ENCODE assay signal across 24 cellular contexts in genomic region chr2:66198873-66199272, GRCh38.
"Had no signal": no experiment of that assay in that cellular context is flagged by ENCODE, and none has a peak within 500 bp of the region (broad histone marks: within the 10 kb centered on the region; RNA-seq: fewer than 3 reads in every experiment).

No MANE protein-coding gene starts in this region.

- ATAC-seq: left ventricle myocardium superior; right lobe of liver; stimulated activated naive CD8-positive, alpha-beta T cell treated with anti-CD3 and anti-CD28 coated beads, Interleukin-15, Interleukin-2, amounts not matched to agents 100 U/mL and 50 U/mL, for 24 hours had no signal

- DNase-seq: activated CD4-positive, alpha-beta memory T cell treated with anti-CD3 and anti-CD28 coated beads, Interleukin-2, amount 10 ng/mL, durations not matched to agents 7 days and 5 days; activated CD4-positive, alpha-beta T cell treated with anti-CD3 and anti-CD28 coated beads for 1 hour; activated CD4-positive, alpha-beta T cell treated with anti-CD3 and anti-CD28 coated beads, Interleukin-2, amount 10 ng/mL, durations not matched to agents 7 days and 5 days; activated CD8-positive, alpha-beta memory T cell treated with anti-CD3 and anti-CD28 coated beads, Interleukin-2, amount 50 U/mL, for 48 hours; activated gamma-delta T cell treated with Interleukin-2 at 50 U/mL for 16 hours; activated naive CD4-positive, alpha-beta T cell treated with anti-CD3 and anti-CD28 coated beads, Interleukin-2, amount 50 U/mL, for 16 hours; activated T-cell treated with anti-CD3 and anti-CD28 coated beads, Interleukin-2, amount 50 U/mL, for 24 hours; dermis blood vessel endothelial cell; effector CD4-positive, alpha-beta T cell; glutamatergic neuron; islet precursor cell; left ventricle myocardium superior; nephron progenitor cell; right lobe of liver; stimulated activated CD4-positive, alpha-beta T cell treated with anti-CD3 and anti-CD28 coated beads, Interleukin-2, amount 100 ng/mL, for 48 hours; stimulated activated naive CD8-positive, alpha-beta T cell treated with anti-CD3 and anti-CD28 coated beads, Interleukin-15, Interleukin-2, amounts not matched to agents 100 U/mL and 50 U/mL, for 24 hours; testis; transverse colon had no signal

- H3K36me3 ChIP-seq: breast epithelium, neutrophil, right lobe of liver, transverse colon had no signal

- FAIRE-seq: colon, frontal cortex, urothelium cell line had no signal

- H3K4me3 ChIP-seq: breast epithelium, hepatocyte, right lobe of liver, testis, transverse colon had no signal

- H3K27me3 ChIP-seq: breast epithelium, hepatocyte, neutrophil, right lobe of liver, testis, transverse colon had no signal
